1 cellular context compared by ENCODE assay signal in genomic region chr2:96241227-96241626, GRCh38.
TF ChIP-seq lines count a peak whose summit lies in the region.

No MANE protein-coding gene starts in this region.

TF ChIP-seq in K562, 482 proteins besides CTCF, POLR2A, EP300 and RAD21:
- no peak for TF ChIP-seq PKNOX1 (IDR thresholded peaks at IDR 0.05)
- no peak for TF ChIP-seq DNMT1 (IDR thresholded peaks at IDR 0.05)
- no peak for TF ChIP-seq CHD2 (IDR thresholded peaks at IDR 0.05; ENCODE audit: low read depth, low read length)
- TF ChIP-seq MAFF (IDR thresholded peaks at IDR 0.05; ENCODE audit: low read length) = no peak
- TF ChIP-seq ZBTB7A (IDR thresholded peaks at IDR 0.05; ENCODE audit: borderline replicate concordance, control insufficient read depth, low read depth, low read length) = no peak
- TF ChIP-seq ZNF592 (IDR thresholded peaks at IDR 0.05) = no peak
- no peak for TF ChIP-seq BRF2 (IDR thresholded peaks at IDR 0.05; ENCODE audit: borderline replicate concordance, insufficient read depth, insufficient read length)
- no peak for TF ChIP-seq DACH1 (IDR thresholded peaks at IDR 0.05; ENCODE audit: partially characterized antibody)
- no peak for TF ChIP-seq FOXM1 (IDR thresholded peaks at IDR 0.05; ENCODE audit: low read depth)
- no peak for TF ChIP-seq FOXM1 (CRISPR knock-in tag; IDR thresholded peaks at IDR 0.05; ENCODE audit: low read depth)
- no peak for TF ChIP-seq ZNF175 (CRISPR knock-in tag; IDR thresholded peaks at IDR 0.05; ENCODE audit: low read depth)
- TF ChIP-seq TRIM28 (IDR thresholded peaks at IDR 0.05) = no peak
- TF ChIP-seq PURB (CRISPR knock-in tag; IDR thresholded peaks at IDR 0.05; ENCODE audit: low read depth) = no peak
- TF ChIP-seq ZFX (CRISPR knock-in tag; IDR thresholded peaks at IDR 0.05) = no peak
- TF ChIP-seq ELF1 (tag; IDR thresholded peaks at IDR 0.05) = no peak
- no peak for TF ChIP-seq ATF1 (CRISPR knock-in tag; IDR thresholded peaks at IDR 0.05)
- no peak for TF ChIP-seq ATF1 (tag; IDR thresholded peaks at IDR 0.05)
- TF ChIP-seq NFE2 (IDR thresholded peaks at IDR 0.05; ENCODE audit: low read depth) = no peak
